25 cellular contexts compared by ENCODE assay signal in genomic region chr14:62897057-62897456, GRCh38.
DNase-seq lines count a peak whose midpoint lies in the region; TF ChIP-seq lines count a peak whose summit lies in the region.
"Had no signal": no experiment of that assay in that cellular context is flagged by ENCODE, and none has a peak within 500 bp of the region (broad histone marks: within the 10 kb centered on the region; RNA-seq: fewer than 3 reads in every experiment).

No MANE protein-coding gene starts in this region.

- H3F3A ChIP-seq in MM.1S (ENCODE audit: insufficient read depth, low read length), result no peaks in the 10 kb centered on the region

- TF ChIP-seq CTCF in BE2C (IDR thresholded peaks at IDR 0.05; ENCODE audit: low read depth, low read length) (no peak), Peyer's patch (IDR thresholded peaks at IDR 0.05) (no peak), MM.1S (IDR thresholded peaks at IDR 0.05; ENCODE audit: low read length) (no peak)

- no peaks in the 10 kb centered on the region for H3K9me3 ChIP-seq in BE2C
- no peaks in the 10 kb centered on the region for H3K9me3 ChIP-seq in adipocyte (ENCODE audit: control insufficient read depth, low read length)
- H3K9me3 ChIP-seq in Peyer's patch, result no peaks in the 10 kb centered on the region
- no peaks in the 10 kb centered on the region for H3K9me3 ChIP-seq in MM.1S (replicated peaks; ENCODE audit: insufficient read depth, low read length)
- H3K9me3 ChIP-seq: BLaER1 had no signal

- no peak overlapping the region for H3K9ac ChIP-seq in adipocyte (ENCODE audit: low read length)
- no peak overlapping the region for H3K9ac ChIP-seq in MM.1S (ENCODE audit: low read length)
- H3K9ac ChIP-seq: BLaER1, GM23248, KMS-11 had no signal

- no peaks in the 10 kb centered on the region for H3K79me2 ChIP-seq in MM.1S (ENCODE audit: low read length)

- H3K9me2 ChIP-seq in MM.1S (replicated peaks; ENCODE audit: insufficient read depth, low read length), result no peaks in the 10 kb centered on the region

- H3K4me2 ChIP-seq in MM.1S (ENCODE audit: low read depth, low read length), result no peak overlapping the region
- H3K4me2 ChIP-seq: BLaER1, KMS-11 had no signal

- peaks cover 17% of the 10 kb centered on the region for H3K4me1 ChIP-seq in BE2C
- no peaks in the 10 kb centered on the region for H3K4me1 ChIP-seq in adipocyte (ENCODE audit: control insufficient read depth, insufficient read depth, low read length)
- no peaks in the 10 kb centered on the region for H3K4me1 ChIP-seq in Peyer's patch
- no peaks in the 10 kb centered on the region for H3K4me1 ChIP-seq in MM.1S (ENCODE audit: low read length)

- DNase-seq in BE2C (peak; percentile 18), NCI-H82 (lab: John Stamatoyannopoulos, UW) (peak; percentile 77), adipocyte (ENCODE audit: low read depth) (peak; percentile 38), left kidney (ENCODE audit: low read depth, low spot score) (peak; percentile 23), Peyer's patch (no peak), medulla oblongata (ENCODE audit: extremely low spot score) (no peak), UCSD-AML1 (lab: John Stamatoyannopoulos, UW; ENCODE audit: unreplicated experiment) (no peak), MM.1S (no peak)
- DNase-seq: 8988T; CD4-positive, alpha-beta T cell; DMS53; GM23248; HCEC 1CT; NCI-H1092; NCI-H1436; NCI-H187 treated with DMSO at 0.1 percent for 48 hours; NCI-H2171 treated with DMSO at 0.1 percent for 48 hours; NCI-H345; NCI-H510A treated with DMSO at 0.1 percent for 48 hours; NCI-H748 treated with DMSO at 0.1 percent for 48 hours; SHP77; SW 1271 had no signal

- H3K27me3 ChIP-seq in BE2C (no peaks in the 10 kb centered on the region), adipocyte (replicated peaks; ENCODE audit: control insufficient read depth, insufficient read depth, low read length) (no peaks in the 10 kb centered on the region), Peyer's patch (no peaks in the 10 kb centered on the region), MM.1S (replicated peaks; ENCODE audit: insufficient read depth, low read length) (no peaks in the 10 kb centered on the region)
- H3K27me3 ChIP-seq: BLaER1 had no signal

- no peaks in the 10 kb centered on the region; the same call in 1 of the 2 replicates for H3K36me3 ChIP-seq in BE2C
- no peaks in the 10 kb centered on the region for H3K36me3 ChIP-seq in adipocyte (ENCODE audit: control insufficient read depth, insufficient read depth, low read length, severe bottlenecking)
- no peaks in the 10 kb centered on the region for H3K36me3 ChIP-seq in Peyer's patch
- no peaks in the 10 kb centered on the region for H3K36me3 ChIP-seq in MM.1S (replicated peaks; ENCODE audit: insufficient read depth, low read length)
- H3K36me3 ChIP-seq: BLaER1 had no signal

- H3K27ac ChIP-seq in Peyer's patch (no peak overlapping the region), MM.1S (ENCODE audit: low read length) (no peak overlapping the region)
- H3K27ac ChIP-seq: BLaER1, GM23248, KMS-11, RWPE1 had no signal

- H3K4me3 ChIP-seq in BE2C (ENCODE audit: low read depth, low read length) (no peak overlapping the region; the same call in 1 of the 2 replicates), adipocyte (ENCODE audit: low read length) (no peak overlapping the region), Peyer's patch (no peak overlapping the region), MM.1S (ENCODE audit: low read length) (no peak overlapping the region)
- H3K4me3 ChIP-seq: BLaER1, GM23248 had no signal

- no peak for TF ChIP-seq POLR2A in Peyer's patch (IDR thresholded peaks at IDR 0.05)

- H2AFZ ChIP-seq in MM.1S (ENCODE audit: low read length), result no peak overlapping the region
- H2AFZ ChIP-seq: GM23248 had no signal

- no peaks in the 10 kb centered on the region for H4K20me1 ChIP-seq in MM.1S (ENCODE audit: insufficient read depth, low read length)
- H4K20me1 ChIP-seq: BLaER1 had no signal

Comparison
In these comparisons a context has a peak if more than half of its experiments do, and no peak if none do; other contexts are left out.
1. DNase-seq: peak in BE2C (single experiment), NCI-H82 (single experiment), adipocyte (single experiment) and left kidney (single experiment); none in Peyer's patch (0 of 3), medulla oblongata (single experiment), UCSD-AML1 (single experiment) and MM.1S (single experiment).